In genomic region chr13:50375792-50376191, GRCh38 we compare ENCODE assay signal across 13 cellular contexts.
A peak's percentile ranks its signal among the peaks of the same experiment; 100 is the strongest.
DNase-seq lines count a peak whose midpoint lies in the region; TF ChIP-seq lines count a peak whose summit lies in the region.
"Had no signal": no experiment of that assay in that cellular context is flagged by ENCODE, and none has a peak within 500 bp of the region (broad histone marks: within the 10 kb centered on the region; RNA-seq: fewer than 3 reads in every experiment).

No MANE protein-coding gene starts in this region.

- H3K4me3 Mint-ChIP-seq in immature natural killer cell = no peak overlapping the region

- DNase-seq in AG20443 (ENCODE audit: low spot score) = peak; percentile 73
- DNase-seq in NCI-H526 treated with DMSO at 0.1 percent for 48 hours (lab: John Stamatoyannopoulos, UW) = peak; percentile 65
- peak; percentile 62 to 68 for DNase-seq in cardiac fibroblast (ENCODE audit: low read depth in 2 of 2)
- DNase-seq in myocyte (ENCODE audit: low read depth) = peak; percentile 90
- DNase-seq in putamen (ENCODE audit: low spot score) = no peak
- no peak for DNase-seq in immature natural killer cell
- no peak for DNase-seq in G401 (ENCODE audit: low spot score)
- no peak for DNase-seq in globus pallidus (ENCODE audit: low spot score)
- DNase-seq: BE2C; central memory CD4-positive, alpha-beta T cell; DMS79 treated with DMSO at 0.1 percent for 48 hours; left ventricle myocardium inferior; MM.1S had no signal

- peaks cover 2 to 8% (median 5%) of the 10 kb centered on the region in 6 donors for H3K9me3 Mint-ChIP-seq in immature natural killer cell

- TF ChIP-seq CTCF in cardiac fibroblast (IDR thresholded peaks at IDR 0.05; ENCODE audit: low read depth, low read length) = no peak

- in situ Hi-C loops in G401 (cut with HindIII; ENCODE audit: low sequenced_read_pairs) = no loop called here

- no peak overlapping the region for H3K4me3 ChIP-seq in cardiac fibroblast (replicated peaks in 1 of 2; ENCODE audit: low read depth in 2 of 2, low read length in 2 of 2)
- H3K4me3 ChIP-seq: left ventricle myocardium inferior had no signal

- H3K4me1 Mint-ChIP-seq in immature natural killer cell = peaks cover 0 to 6% of the 10 kb centered on the region in 2 donors

- H3K36me3 Mint-ChIP-seq in immature natural killer cell = peaks cover 0 to 10% (median 4%) of the 10 kb centered on the region in 3 donors

- H3K27ac Mint-ChIP-seq in immature natural killer cell = no peak overlapping the region

- peaks cover 2 to 9% (median 8%) of the 10 kb centered on the region in 3 donors for H3K27me3 Mint-ChIP-seq in immature natural killer cell (ENCODE audit: low read depth in 3 of 3)

Comparison
In these comparisons a context has a peak if more than half of its experiments do, and no peak if none do; other contexts are left out.
1. DNase-seq: peak in AG20443 (single experiment), NCI-H526 treated with DMSO at 0.1 percent for 48 hours (single experiment), cardiac fibroblast (2 of 2) and myocyte (single experiment); none in putamen (single experiment), immature natural killer cell (0 of 3), G401 (single experiment) and globus pallidus (single experiment).